Comparison of ENCODE assay signal across 12 cellular contexts in the genomic region with DNA sequence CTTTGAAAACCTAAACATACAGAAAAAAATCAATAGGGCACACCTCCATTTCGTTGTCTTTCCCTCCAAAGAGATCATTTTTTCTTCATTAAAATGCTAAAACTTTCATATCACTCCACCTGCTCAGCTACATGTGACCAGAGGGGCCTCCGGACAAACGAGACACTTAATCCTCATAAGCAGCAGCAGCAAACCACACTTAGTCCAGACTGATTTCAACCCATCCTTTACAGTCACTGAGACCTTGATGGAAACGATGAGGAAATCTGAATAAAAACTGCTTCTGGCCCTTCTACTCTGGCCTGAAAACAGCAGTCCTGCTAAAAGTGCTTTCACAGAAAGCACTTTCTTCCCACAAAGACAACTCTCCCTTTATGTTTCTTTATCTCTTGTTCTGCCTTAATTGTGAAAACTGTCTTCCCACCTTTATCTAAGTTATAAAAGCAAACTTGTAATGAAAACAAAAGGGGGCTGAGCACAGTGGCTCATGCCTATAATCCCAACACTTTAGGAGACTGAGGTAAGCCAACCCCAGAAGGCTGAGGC. TPM values are rescaled to one million over a fixed set of nuclear protein-coding genes. Genes with fewer than 3 reads are reported as not detected.
DNase-seq lines count a peak whose midpoint lies in the region; TF ChIP-seq lines count a peak whose summit lies in the region.
"Had no signal": no experiment of that assay in that cellular context is flagged by ENCODE, and none has a peak within 500 bp of the region (broad histone marks: within the 10 kb centered on the region; RNA-seq: fewer than 3 reads in every experiment).

No MANE protein-coding gene starts in this region.

- peaks cover 80% of the 10 kb centered on the region for H3K4me1 Mint-ChIP-seq in activated T-cell treated with anti-CD3 and anti-CD28 coated beads, Interleukin-2, amount 50 U/mL, for 24 hours (ENCODE audit: low read depth)

- peaks cover 32% of the 10 kb centered on the region for H3F3A ChIP-seq in smooth muscle cell (ENCODE audit: low read depth)

- WGBS in smooth muscle cell (ENCODE audit: low lambda C conversion rate), result 35% methylated on average over 4 of the region's 4 CpGs

- H3K9me3 Mint-ChIP-seq in activated T-cell treated with anti-CD3 and anti-CD28 coated beads, Interleukin-2, amount 50 U/mL, for 24 hours, result no peaks in the 10 kb centered on the region

- no peak overlapping the region for H3K4me3 ChIP-seq in SJCRH30
- no peak overlapping the region for H3K4me3 ChIP-seq in fibroblast of lung (replicated peaks in 1 of 4; ENCODE audit: control extremely low read depth in 1 of 4, insufficient read depth in 1 of 4, low read depth in 3 of 4, low read length in 4 of 4)
- H3K4me3 ChIP-seq in smooth muscle cell, result no peak overlapping the region

- H3K36me3 ChIP-seq in SJCRH30, result peaks cover 6% of the 10 kb centered on the region
- no peaks in the 10 kb centered on the region for H3K36me3 ChIP-seq in fibroblast of lung (ENCODE audit: control insufficient read depth, insufficient read depth, low read length)
- no peaks in the 10 kb centered on the region for H3K36me3 ChIP-seq in smooth muscle cell (ENCODE audit: low read depth)

- H3K79me2 ChIP-seq in fibroblast of lung (ENCODE audit: control insufficient read depth, insufficient read depth, low read length) (peaks cover 85% of the 10 kb centered on the region), smooth muscle cell (ENCODE audit: low read depth) (peaks cover 92% of the 10 kb centered on the region)

- H3K9ac ChIP-seq in fibroblast of lung (ENCODE audit: insufficient read depth, low read length), result no peak overlapping the region
- H3K9ac ChIP-seq in smooth muscle cell (ENCODE audit: low read depth), result peak overlapping the region; percentile 37

- H3K27me3 ChIP-seq in SJCRH30 (no peaks in the 10 kb centered on the region), fibroblast of lung (ENCODE audit: control insufficient read depth, insufficient read depth, low read length) (no peaks in the 10 kb centered on the region), smooth muscle cell (ENCODE audit: low read depth) (no peaks in the 10 kb centered on the region)

- H2AFZ ChIP-seq in fibroblast of lung (ENCODE audit: low read length) (no peak overlapping the region), smooth muscle cell (ENCODE audit: low read depth) (no peak overlapping the region)

- no peaks in the 10 kb centered on the region for H3K27me3 Mint-ChIP-seq in activated T-cell treated with anti-CD3 and anti-CD28 coated beads, Interleukin-2, amount 50 U/mL, for 24 hours

- H3K4me3 Mint-ChIP-seq in activated T-cell treated with anti-CD3 and anti-CD28 coated beads, Interleukin-2, amount 50 U/mL, for 24 hours, result peak overlapping the region; percentile 58

- no peak for DNase-seq in activated T-cell treated with anti-CD3 and anti-CD28 coated beads, Interleukin-2, amount 50 U/mL, for 24 hours
- DNase-seq in activated T-cell treated with anti-CD3 and anti-CD28 coated beads for 4 hours (no peak), SJCRH30 (peak in 1 of 2 experiments; percentile 74), fibroblast of lung (ENCODE audit: low read depth in 2 of 2) (no peak), smooth muscle cell (lab: John Stamatoyannopoulos, UW; ENCODE audit: unreplicated experiment) (no peak), NCI-H2107 treated with DMSO at 0.1 percent for 48 hours (lab: John Stamatoyannopoulos, UW; ENCODE audit: unreplicated experiment) (no peak), HUDEP-2 (lab: John Stamatoyannopoulos, UW; ENCODE audit: unreplicated experiment in 76 of 76) (no peak), NCI-H1105 (lab: John Stamatoyannopoulos, UW) (no peak)
- DNase-seq: ACHN; amygdala; NCI-H146; NK-92 treated with Interleukin-12 subunit alpha and Interleukin-12 subunit beta, amount 100 ng/mL, for 24 hours had no signal

- no peaks in the 10 kb centered on the region for H3K9me3 ChIP-seq in SJCRH30 (replicated peaks)
- no peaks in the 10 kb centered on the region for H3K9me3 ChIP-seq in fibroblast of lung (ENCODE audit: control insufficient read depth, insufficient read depth, low read depth, low read length)
- no peaks in the 10 kb centered on the region for H3K9me3 ChIP-seq in smooth muscle cell (replicated peaks; ENCODE audit: low read depth)

- H3K36me3 Mint-ChIP-seq in activated T-cell treated with anti-CD3 and anti-CD28 coated beads, Interleukin-2, amount 50 U/mL, for 24 hours (ENCODE audit: low read depth), result peaks cover 75% of the 10 kb centered on the region

- H3K27ac ChIP-seq in SJCRH30 (peak overlapping the region; percentile 10), fibroblast of lung (ENCODE audit: insufficient read depth, low read length) (no peak overlapping the region), smooth muscle cell (ENCODE audit: low read depth) (peak overlapping the region; percentile 82)

- peaks cover 10% of the 10 kb centered on the region for H4K20me1 ChIP-seq in fibroblast of lung (ENCODE audit: control insufficient read depth, extremely low read depth, insufficient read depth, low read length)
- H4K20me1 ChIP-seq in smooth muscle cell (ENCODE audit: low read depth), result peaks cover 86% of the 10 kb centered on the region

- H3K27ac Mint-ChIP-seq in activated T-cell treated with anti-CD3 and anti-CD28 coated beads, Interleukin-2, amount 50 U/mL, for 24 hours, result peak overlapping the region; percentile 94

- H3K4me1 ChIP-seq in SJCRH30 (peaks cover 68% of the 10 kb centered on the region), fibroblast of lung (ENCODE audit: control insufficient read depth, extremely low read depth, insufficient read depth, low read length) (peaks cover 6% of the 10 kb centered on the region), smooth muscle cell (ENCODE audit: low read depth) (peaks cover 47% of the 10 kb centered on the region)

- no peak for TF ChIP-seq CTCF in fibroblast of lung (conservative IDR thresholded peaks at IDR 0.05 in 1 of 2, IDR thresholded peaks at IDR 0.05 in 1 of 2; ENCODE audit: low read depth in 1 of 2, low read length in 2 of 2)
- no peak for TF ChIP-seq CTCF in smooth muscle cell (IDR thresholded peaks at IDR 0.05; ENCODE audit: borderline replicate concordance, insufficient read depth, poor library complexity, severe bottlenecking)

- peak overlapping the region; percentile 23 for H3K4me2 ChIP-seq in fibroblast of lung (ENCODE audit: extremely low read depth, insufficient read depth, low read length)
- peak overlapping the region; percentile 63 for H3K4me2 ChIP-seq in smooth muscle cell

RNA-seq across cellular contexts. Expression of a gene that starts 4.6 kb away (rescaled TPM):
- 105 and 116 TPM in 2 replicates for total RNA-seq in SJCRH30 (2014; rRNA removed; shearing (Covaris generic))
- total RNA-seq in fibroblast of lung (39.8 and 71.2 TPM in 2 replicates), smooth muscle cell (31.5 and 43.2 TPM in 2 replicates)
- polyA plus RNA-seq in fibroblast of lung (41.5 and 48.8 TPM in 2 replicates), smooth muscle cell (105 and 118 TPM in 2 replicates)
- polyA plus RNA-seq in fibroblast of lung (2012), result 75.2 and 76.7 TPM in 2 replicates
- 102 and 109 TPM in 2 replicates for polyA minus RNA-seq in fibroblast of lung (ENCODE audit: low replicate concordance)

RNA-seq across cellular contexts. Expression of a gene that starts 22.4 kb away (rescaled TPM):
- 137 and 161 TPM in 2 replicates for total RNA-seq in SJCRH30 (2014; rRNA removed; shearing (Covaris generic))
- total RNA-seq in fibroblast of lung, result 83.5 and 107 TPM in 2 replicates
- polyA plus RNA-seq in fibroblast of lung, result 35.1 and 53.3 TPM in 2 replicates
- 27.2 and 58.3 TPM in 2 replicates for polyA plus RNA-seq in fibroblast of lung (2012)
- polyA minus RNA-seq in fibroblast of lung (ENCODE audit: low replicate concordance), result 43.5 and 75.9 TPM in 2 replicates
- total RNA-seq in smooth muscle cell, result 49.3 and 94.6 TPM in 2 replicates
- 61.4 and 75.4 TPM in 2 replicates for polyA plus RNA-seq in smooth muscle cell
